3 cellular contexts compared by ENCODE assay signal in the genomic region with DNA sequence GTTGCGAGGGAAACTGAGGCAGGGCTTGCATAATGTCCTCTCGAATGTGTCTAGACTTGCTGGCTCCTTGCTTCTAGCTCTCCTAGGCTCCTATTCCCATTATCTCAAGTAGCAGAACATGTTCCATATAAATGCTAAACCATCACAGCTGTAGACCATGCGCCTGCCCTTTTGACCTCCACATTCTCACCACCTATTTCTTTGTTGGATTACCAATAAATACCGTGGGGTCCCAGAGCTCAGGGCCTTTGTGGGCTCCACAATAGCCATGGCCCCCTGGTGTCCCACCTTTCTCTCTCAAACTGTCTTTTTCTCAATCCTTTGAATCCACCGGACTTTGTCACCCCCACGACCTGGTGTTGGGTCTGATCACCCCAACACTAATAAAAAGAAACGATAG.
TF ChIP-seq lines count a peak whose summit lies in the region.

No MANE protein-coding gene starts in this region.

TF ChIP-seq in WTC11, 78 proteins besides CTCF, POLR2A, EP300 and RAD21:
- TF ChIP-seq SP1 (CRISPR knock-in tag; conservative IDR thresholded peaks at IDR 0.05) (0 out of 2 replicates have a peak, but pooled peaks have one; percentile 21), TEAD1 (CRISPR knock-in tag; IDR thresholded peaks at IDR 0.05) (0 out of 2 replicates have a peak, but pooled peaks have one; percentile 39), ZNF423 (CRISPR knock-in tag; IDR thresholded peaks at IDR 0.05) (peak; percentile 25; the same call in 1 of the 2 replicates)
TF ChIP-seq in WTC11: peak in this region for 3; not testable (repeated sequence) for 75.

TF ChIP-seq in K562, 482 proteins besides CTCF, POLR2A, EP300 and RAD21:
- TF ChIP-seq CBFA2T3 (IDR thresholded peaks at IDR 0.05): peak; percentile 18; the same call in 1 of the 2 replicates

TF ChIP-seq in H1, 55 proteins besides CTCF, POLR2A, EP300 and RAD21:
- peak; percentile 62 to 93; a peak in 3 of 4 replicates for TF ChIP-seq HDAC2 (IDR thresholded peaks at IDR 0.05; ENCODE audit: borderline replicate concordance in 1 of 2, low read depth in 2 of 2, low read length in 2 of 2)
- peak; percentile 55; the same call in 1 of the 2 replicates for TF ChIP-seq TEAD4 (IDR thresholded peaks at IDR 0.05; ENCODE audit: low read depth, low read length)
- TF ChIP-seq NANOG (IDR thresholded peaks at IDR 0.05; ENCODE audit: insufficient read depth, low read depth, low read length, poor library complexity, severe bottlenecking): peak; percentile 55
- TF ChIP-seq TCF12 (IDR thresholded peaks at IDR 0.05; ENCODE audit: low read depth, low read length): 0 out of 2 replicates have a peak, but pooled peaks have one; percentile 65
- 0 out of 2 replicates have a peak, but pooled peaks have one; percentile 31 for TF ChIP-seq SP1 (IDR thresholded peaks at IDR 0.05; ENCODE audit: low read depth, low read length)
- peak; percentile 57; the same call in 1 of the 2 replicates for TF ChIP-seq MAX (IDR thresholded peaks at IDR 0.05)
- TF ChIP-seq RXRA (IDR thresholded peaks at IDR 0.05; ENCODE audit: insufficient read depth, low read depth, low read length): peak; percentile 78; the same call in 1 of the 2 replicates
